ENCODE assay signal across 1 cellular context in the genomic region with DNA sequence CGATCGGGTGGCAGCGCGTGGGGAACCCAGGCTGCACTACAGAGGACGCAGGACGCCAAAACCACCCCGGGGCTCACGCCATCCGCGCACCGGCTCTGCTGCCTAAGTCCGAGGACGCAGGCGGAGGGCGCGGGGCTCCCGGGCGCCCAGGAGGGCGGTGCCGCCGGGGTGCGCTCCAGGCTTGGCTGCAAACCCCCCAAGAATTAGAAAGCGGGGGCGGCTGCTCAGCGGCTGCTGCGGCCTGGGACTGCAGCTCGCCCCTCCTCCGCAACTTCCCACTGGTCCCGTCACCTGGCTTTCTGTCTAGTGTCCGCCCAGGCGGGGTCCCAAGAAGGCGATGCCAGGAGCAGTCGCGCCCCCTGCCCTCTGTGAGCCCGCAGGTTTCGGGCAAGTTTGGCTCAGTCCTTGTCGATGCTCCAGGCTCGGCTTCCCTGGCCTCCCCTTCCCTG.
TF ChIP-seq lines count a peak whose summit lies in the region.

No MANE protein-coding gene starts in this region.

TF ChIP-seq in GM23338, 12 proteins besides CTCF, POLR2A, EP300 and RAD21 (continued from another document):
- no peak for TF ChIP-seq ZNF462 (CRISPR knock-in tag; IDR thresholded peaks at IDR 0.05)
TF ChIP-seq in GM23338: peak in this region for 0.
